ENCODE assay signal across 21 cellular contexts in the genomic region with DNA sequence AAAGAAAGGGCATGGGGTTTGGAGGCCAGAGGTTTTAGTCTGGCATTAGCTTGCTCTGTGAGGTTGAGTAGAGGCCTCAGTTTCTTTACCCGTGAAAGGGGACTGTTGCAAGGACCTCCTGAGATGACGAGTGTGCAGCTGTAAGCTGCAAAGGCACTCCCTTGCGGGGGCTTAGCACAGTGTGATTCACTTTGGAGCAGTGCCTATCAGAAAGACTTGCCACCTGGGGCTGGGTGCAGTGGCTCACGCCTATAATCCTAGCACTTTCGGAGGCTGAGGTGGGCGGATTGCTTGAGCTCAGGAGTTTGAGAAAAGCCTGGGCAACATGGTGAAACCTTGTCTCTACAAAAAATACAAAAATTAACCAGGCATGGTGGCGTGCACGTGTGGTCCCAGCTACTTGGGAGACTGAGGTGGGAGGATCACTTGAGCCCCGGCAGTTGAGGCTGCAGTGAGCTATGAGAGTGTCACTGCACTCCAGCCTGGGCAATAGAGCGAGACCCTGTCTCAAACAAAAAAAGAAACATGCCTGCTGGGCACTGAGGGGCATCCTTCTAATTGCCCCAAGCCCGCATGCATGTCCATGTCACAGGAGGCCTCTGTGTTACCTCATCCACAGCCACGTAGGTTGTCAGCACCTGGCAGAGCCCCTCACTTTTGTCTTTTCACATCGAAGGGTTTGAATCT.
"Had no signal": no experiment of that assay in that cellular context is flagged by ENCODE, and none has a peak within 500 bp of the region (broad histone marks: within the 10 kb centered on the region; RNA-seq: fewer than 3 reads in every experiment).

No MANE protein-coding gene starts in this region.

- H3K4me3 ChIP-seq: body of pancreas, coronary artery, heart left ventricle, thyroid gland had no signal

- H3K27ac ChIP-seq: body of pancreas, coronary artery, foreskin keratinocyte, thyroid gland had no signal

- H3K27me3 ChIP-seq: body of pancreas, foreskin keratinocyte, heart left ventricle, thyroid gland had no signal

- H3K27ac Mint-ChIP-seq: activated naive CD8-positive, alpha-beta T cell; stimulated activated naive B cell treated with anti-CD40 and anti-IgM and Interleukin-4, amounts not matched to agents 10 μg/mL and 1 μg/mL and 100 μg/mL, for 72 hours; WTC11 had no signal

- H3K4me3 Mint-ChIP-seq: activated CD8-positive, alpha-beta T cell treated with anti-CD3 and anti-CD28 coated beads for 36 hours; activated naive CD8-positive, alpha-beta T cell; activated T-cell treated with anti-CD3 and anti-CD28 coated beads, Interleukin-2, amount 50 U/mL, for 4 hours; central memory CD8-positive, alpha-beta T cell; stimulated activated naive B cell treated with anti-CD40 and anti-IgM and Interleukin-4, amounts not matched to agents 10 μg/mL and 1 μg/mL and 100 μg/mL, for 72 hours; T-helper 1 cell treated with Interleukin-12 subunit alpha and Interleukin-12 subunit beta and Interleukin-4 antibody, amounts not matched to agents 30 μg/mL and 1 μg/mL, for 36 hours; WTC11 had no signal

- H3K36me3 ChIP-seq: heart left ventricle, thyroid gland had no signal

- H3K9me3 Mint-ChIP-seq: activated CD8-positive, alpha-beta T cell treated with anti-CD3 and anti-CD28 coated beads for 36 hours; activated T-cell treated with anti-CD3 and anti-CD28 coated beads, Interleukin-2, amount 50 U/mL, for 4 hours; central memory CD8-positive, alpha-beta T cell; T-helper 1 cell treated with Interleukin-12 subunit alpha and Interleukin-12 subunit beta and Interleukin-4 antibody, amounts not matched to agents 30 μg/mL and 1 μg/mL, for 36 hours had no signal

- H3K27me3 Mint-ChIP-seq: activated CD8-positive, alpha-beta T cell treated with anti-CD3 and anti-CD28 coated beads for 36 hours; activated naive CD8-positive, alpha-beta T cell; central memory CD8-positive, alpha-beta T cell; naive B cell; stimulated activated naive B cell treated with anti-CD40 and anti-IgM and Interleukin-4, amounts not matched to agents 10 μg/mL and 1 μg/mL and 100 μg/mL, for 72 hours had no signal

- H3K36me3 Mint-ChIP-seq: activated naive CD8-positive, alpha-beta T cell; naive B cell; stimulated activated naive B cell treated with anti-CD40 and anti-IgM and Interleukin-4, amounts not matched to agents 10 μg/mL and 1 μg/mL and 100 μg/mL, for 72 hours; WTC11 had no signal

- FAIRE-seq: endothelial cell of umbilical vein, urothelium cell line had no signal

- ATAC-seq: activated CD8-positive, alpha-beta T cell treated with anti-CD3 and anti-CD28 coated beads for 36 hours; activated T-cell treated with anti-CD3 and anti-CD28 coated beads, Interleukin-2, amount 50 U/mL, for 4 hours; body of pancreas; foreskin keratinocyte; heart left ventricle; left colon; stimulated activated naive B cell treated with anti-CD40 and anti-IgM and Interleukin-4, amounts not matched to agents 10 μg/mL and 1 μg/mL and 100 μg/mL, for 72 hours; WTC11 had no signal

- H3K9me3 ChIP-seq: body of pancreas, heart left ventricle, thyroid gland had no signal

- DNase-seq: activated CD4-positive, alpha-beta T cell treated with anti-CD3 and anti-CD28 coated beads for 48 hours; activated CD8-positive, alpha-beta T cell treated with anti-CD3 and anti-CD28 coated beads for 36 hours; activated effector memory CD4-positive, alpha-beta T cell treated with anti-CD3 and anti-CD28 coated beads, Interleukin-2, amount 50 U/mL, for 16 hours; activated T-cell treated with anti-CD3 and anti-CD28 coated beads, Interleukin-2, amount 50 U/mL, for 4 hours; amniotic stem cell; body of pancreas; foreskin keratinocyte; heart left ventricle; left colon; naive B cell; retina; stimulated activated CD4-positive, alpha-beta T cell treated with anti-CD3 and anti-CD28 coated beads, Interleukin-2, amount 100 ng/mL, for 48 hours; stimulated activated naive B cell treated with anti-CD40 and anti-IgM and Interleukin-4, amounts not matched to agents 10 μg/mL and 1 μg/mL and 100 μg/mL, for 72 hours; thyroid gland had no signal
